12 cellular contexts compared by ENCODE assay signal in genomic region chr4:92304073-92304472, GRCh38.
A peak's percentile ranks its signal among the peaks of the same experiment; 100 is the strongest.
DNase-seq lines count a peak whose midpoint lies in the region; ATAC-seq and TF ChIP-seq lines count a peak whose summit lies in the region.
"Had no signal": no experiment of that assay in that cellular context is flagged by ENCODE, and none has a peak within 500 bp of the region (broad histone marks: within the 10 kb centered on the region; RNA-seq: fewer than 3 reads in every experiment).

No MANE protein-coding gene starts in this region.

- no peak for TF ChIP-seq CTCF in GM13976 (IDR thresholded peaks at IDR 0.05; ENCODE audit: borderline replicate concordance, control extremely low read depth, extremely low read depth, insufficient read depth, missing control alignments)
- TF ChIP-seq CTCF in retinal pigment epithelial cell (conservative IDR thresholded peaks at IDR 0.05; ENCODE audit: low read depth, low read length) = no peak

- no peak for ATAC-seq in HG03571 (IDR thresholded peaks at IDR 0.05; ENCODE audit: unreplicated experiment)
- ATAC-seq: activated T-cell treated with anti-CD3 and anti-CD28 coated beads, Interleukin-2, amount 50 U/mL, for 72 hours had no signal

- no CpG with 5 or more reads among the region's 19 CpGs for WGBS in iPS DF 6.9 (ENCODE audit: insufficient coverage, insufficient read length)

- in situ Hi-C loops in GM13976 (cut with MboI; ENCODE audit: low sequenced_read_pairs, unreplicated experiment) = no loop called here

- H3K36me3 ChIP-seq in iPS DF 6.9 (ENCODE audit: control insufficient read depth, insufficient read depth, low read length) = no peaks in the 10 kb centered on the region

- H3K9me3 ChIP-seq in iPS DF 6.9 (ENCODE audit: control insufficient read depth, insufficient read depth, low read length) = no peaks in the 10 kb centered on the region

- H3K27ac ChIP-seq in angular gyrus (ENCODE audit: low read depth, low read length) (peak overlapping the region; percentile 49), iPS DF 6.9 (ENCODE audit: low read length) (no peak overlapping the region)

- no peaks in the 10 kb centered on the region; the same call in 1 of the 2 replicates for H3K4me1 ChIP-seq in iPS DF 6.9 (ENCODE audit: control insufficient read depth, insufficient read depth, low read length)

- peak overlapping the region; percentile 73; the same call in 1 of the 2 replicates for H3K4me3 ChIP-seq in iPS DF 6.9 (ENCODE audit: low read length)
- peak overlapping the region; percentile 67 for H3K4me3 ChIP-seq in retinal pigment epithelial cell (ENCODE audit: low read length)

- no peaks in the 10 kb centered on the region for H3K27me3 ChIP-seq in iPS DF 6.9 (ENCODE audit: control insufficient read depth, insufficient read depth, low read length)

- DNase-seq in GM13976 (ENCODE audit: low spot score) = peak; percentile 17
- DNase-seq in iPS DF 6.9 (ENCODE audit: low read depth, low spot score) = no peak
- no peak for DNase-seq in retinal pigment epithelial cell (ENCODE audit: low read depth)
- DNase-seq in MV-4-11 (lab: John Stamatoyannopoulos, UW) = no peak
- DNase-seq in SW480 (ENCODE audit: low spot score) = no peak
- no peak for DNase-seq in effector CD4-positive, alpha-beta T cell
- DNase-seq: activated T-cell treated with anti-CD3 and anti-CD28 coated beads, Interleukin-2, amount 50 U/mL, for 72 hours; CD8-positive, alpha-beta memory T cell; effector memory CD4-positive, alpha-beta T cell; NCI-H510A had no signal
